ENCODE assay signal across 1 cellular context in genomic region chr14:51305761-51306160, GRCh38.
TF ChIP-seq lines count a peak whose summit lies in the region.

No MANE protein-coding gene starts in this region.

TF ChIP-seq in HepG2, 621 proteins besides CTCF, POLR2A, EP300 and RAD21 (continued from another document):
- no peak for TF ChIP-seq POLR2AphosphoS2 (IDR thresholded peaks at IDR 0.05; ENCODE audit: low read depth, low read length)
- no peak for TF ChIP-seq SRSF9 (IDR thresholded peaks at IDR 0.05; ENCODE audit: borderline replicate concordance, insufficient read depth, low read depth, low read length, poor library complexity, severe bottlenecking)
- TF ChIP-seq PRPF4 (IDR thresholded peaks at IDR 0.05; ENCODE audit: low read depth, low read length, poor library complexity, severe bottlenecking) = no peak
- no peak for TF ChIP-seq ZNF180 (CRISPR knock-in tag; IDR thresholded peaks at IDR 0.05; ENCODE audit: borderline replicate concordance, low read depth)
- TF ChIP-seq ZBTB44 (CRISPR knock-in tag; IDR thresholded peaks at IDR 0.05) = no peak
- TF ChIP-seq ZFP36L1 (CRISPR knock-in tag; IDR thresholded peaks at IDR 0.05) = no peak
- TF ChIP-seq GABPA (IDR thresholded peaks at IDR 0.05; ENCODE audit: low read depth, low read length) = no peak
- TF ChIP-seq GABPA (CRISPR knock-in tag; IDR thresholded peaks at IDR 0.05; ENCODE audit: low read depth) = no peak
TF ChIP-seq in HepG2: peak in this region for 0.
